12 cellular contexts compared by ENCODE assay signal in genomic region chr13:46146898-46147297, GRCh38. TPM values are rescaled to one million over a fixed set of nuclear protein-coding genes. Genes with fewer than 3 reads are reported as not detected.
DNase-seq lines count a peak whose midpoint lies in the region; ATAC-seq, FAIRE-seq and TF ChIP-seq lines count a peak whose summit lies in the region.
"Had no signal": no experiment of that assay in that cellular context is flagged by ENCODE, and none has a peak within 500 bp of the region (broad histone marks: within the 10 kb centered on the region; RNA-seq: fewer than 3 reads in every experiment).

No MANE protein-coding gene starts in this region.

- peak; percentile 17 for TF ChIP-seq CTCF in AG04449 (IDR thresholded peaks at IDR 0.05; ENCODE audit: insufficient read depth, low read length, missing control alignments)
- peak; percentile 57 for TF ChIP-seq CTCF in WERI-Rb-1 (IDR thresholded peaks at IDR 0.05; ENCODE audit: low read depth, low read length)
- peak; percentile 20 to 60 (median 56) for TF ChIP-seq CTCF in keratinocyte (optimal IDR thresholded peaks at IDR 0.05 in 1 of 3, IDR thresholded peaks at IDR 0.05 in 1 of 3, conservative IDR thresholded peaks at IDR 0.05 in 1 of 3; ENCODE audit: extremely low read depth in 1 of 3, insufficient read depth in 2 of 3, low read length in 3 of 3)

- H3K79me2 ChIP-seq in keratinocyte (ENCODE audit: control insufficient read depth, insufficient read depth, low read length), result no peaks in the 10 kb centered on the region

- H3K4me3 Mint-ChIP-seq in activated CD4-positive, alpha-beta memory T cell treated with anti-CD3 and anti-CD28 coated beads, Interleukin-2, amount 10 ng/mL, durations not matched to agents 7 days and 5 days, result no peak overlapping the region
- no peak overlapping the region for H3K4me3 Mint-ChIP-seq in activated CD8-positive, alpha-beta memory T cell treated with anti-CD3 and anti-CD28 coated beads, Interleukin-2, amount 10 ng/mL, durations not matched to agents 7 days and 5 days
- H3K4me3 Mint-ChIP-seq in activated CD4-positive, alpha-beta T cell treated with anti-CD3 and anti-CD28 coated beads, Interleukin-2, amount 10 ng/mL, durations not matched to agents 7 days and 5 days, result no peak overlapping the region
- H3K4me3 Mint-ChIP-seq: activated T-helper 17 cell treated with anti-CD3 and anti-CD28 coated beads, Interleukin-2, amount 50 U/mL, for 72 hours had no signal

- H3K36me3 ChIP-seq in WERI-Rb-1, result no peaks in the 10 kb centered on the region
- no peaks in the 10 kb centered on the region for H3K36me3 ChIP-seq in keratinocyte (ENCODE audit: control insufficient read depth in 2 of 2, extremely low read depth in 1 of 2, insufficient read depth in 2 of 2, low read length in 2 of 2)

- H3K27me3 Mint-ChIP-seq in activated CD4-positive, alpha-beta memory T cell treated with anti-CD3 and anti-CD28 coated beads, Interleukin-2, amount 10 ng/mL, durations not matched to agents 7 days and 5 days, result no peaks in the 10 kb centered on the region
- H3K27me3 Mint-ChIP-seq in activated CD8-positive, alpha-beta memory T cell treated with anti-CD3 and anti-CD28 coated beads, Interleukin-2, amount 10 ng/mL, durations not matched to agents 7 days and 5 days, result no peaks in the 10 kb centered on the region
- no peaks in the 10 kb centered on the region for H3K27me3 Mint-ChIP-seq in activated CD4-positive, alpha-beta T cell treated with anti-CD3 and anti-CD28 coated beads, Interleukin-2, amount 10 ng/mL, durations not matched to agents 7 days and 5 days
- H3K27me3 Mint-ChIP-seq: activated T-helper 17 cell treated with anti-CD3 and anti-CD28 coated beads, Interleukin-2, amount 50 U/mL, for 72 hours had no signal

- POLR2A ChIA-PET in AG04449 (lab: Yijun Ruan, JAX), result no interaction called here
- POLR2A ChIA-PET in activated CD4-positive, alpha-beta memory T cell treated with anti-CD3 and anti-CD28 coated beads, Interleukin-2, amount 10 ng/mL, durations not matched to agents 7 days and 5 days (lab: Charles Lee), result no interaction called here
- POLR2A ChIA-PET in activated CD4-positive, alpha-beta T cell treated with anti-CD3 and anti-CD28 coated beads, Interleukin-2, amount 10 ng/mL, durations not matched to agents 7 days and 5 days (lab: Charles Lee), result no interaction called here

- peak; percentile 27; the same call in 1 of the 2 replicates for TF ChIP-seq POLR2A in GM12891 (IDR thresholded peaks at IDR 0.05; ENCODE audit: low read depth, low read length)

- FAIRE-seq in GM12891 (lab: Jason Lieb, UNC) (no peak), keratinocyte (lab: Jason Lieb, UNC) (no peak)

- peaks cover 21% of the 10 kb centered on the region for H3K4me1 Mint-ChIP-seq in activated CD4-positive, alpha-beta memory T cell treated with anti-CD3 and anti-CD28 coated beads, Interleukin-2, amount 10 ng/mL, durations not matched to agents 7 days and 5 days
- H3K4me1 Mint-ChIP-seq in activated CD8-positive, alpha-beta memory T cell treated with anti-CD3 and anti-CD28 coated beads, Interleukin-2, amount 10 ng/mL, durations not matched to agents 7 days and 5 days, result peaks cover 26% of the 10 kb centered on the region
- peaks cover 23% of the 10 kb centered on the region for H3K4me1 Mint-ChIP-seq in activated CD4-positive, alpha-beta T cell treated with anti-CD3 and anti-CD28 coated beads, Interleukin-2, amount 10 ng/mL, durations not matched to agents 7 days and 5 days

- no peaks in the 10 kb centered on the region for H3K4me1 ChIP-seq in keratinocyte (ENCODE audit: control insufficient read depth, extremely low read depth, insufficient read depth, low read length)

- H3K9me1 ChIP-seq in keratinocyte (ENCODE audit: control insufficient read depth, extremely low read depth, insufficient read depth, low read length), result no peaks in the 10 kb centered on the region

- no peak overlapping the region for H3K27ac Mint-ChIP-seq in activated CD4-positive, alpha-beta memory T cell treated with anti-CD3 and anti-CD28 coated beads, Interleukin-2, amount 10 ng/mL, durations not matched to agents 7 days and 5 days
- no peak overlapping the region for H3K27ac Mint-ChIP-seq in activated CD8-positive, alpha-beta memory T cell treated with anti-CD3 and anti-CD28 coated beads, Interleukin-2, amount 10 ng/mL, durations not matched to agents 7 days and 5 days
- H3K27ac Mint-ChIP-seq in activated CD4-positive, alpha-beta T cell treated with anti-CD3 and anti-CD28 coated beads, Interleukin-2, amount 10 ng/mL, durations not matched to agents 7 days and 5 days, result no peak overlapping the region
- H3K27ac Mint-ChIP-seq: activated T-helper 17 cell treated with anti-CD3 and anti-CD28 coated beads, Interleukin-2, amount 50 U/mL, for 72 hours had no signal

- H3K27ac ChIP-seq in WERI-Rb-1 (no peak overlapping the region), keratinocyte (ENCODE audit: control insufficient read depth, insufficient read depth, low read length) (no peak overlapping the region)
- H3K27ac ChIP-seq: SK-N-MC had no signal

- H3K9me3 Mint-ChIP-seq in activated CD4-positive, alpha-beta memory T cell treated with anti-CD3 and anti-CD28 coated beads, Interleukin-2, amount 10 ng/mL, durations not matched to agents 7 days and 5 days, result no peaks in the 10 kb centered on the region
- H3K9me3 Mint-ChIP-seq in activated CD8-positive, alpha-beta memory T cell treated with anti-CD3 and anti-CD28 coated beads, Interleukin-2, amount 10 ng/mL, durations not matched to agents 7 days and 5 days (ENCODE audit: low read depth), result no peaks in the 10 kb centered on the region
- no peaks in the 10 kb centered on the region for H3K9me3 Mint-ChIP-seq in activated CD4-positive, alpha-beta T cell treated with anti-CD3 and anti-CD28 coated beads, Interleukin-2, amount 10 ng/mL, durations not matched to agents 7 days and 5 days
- H3K9me3 Mint-ChIP-seq: activated T-helper 17 cell treated with anti-CD3 and anti-CD28 coated beads, Interleukin-2, amount 50 U/mL, for 72 hours had no signal

- H3K27me3 ChIP-seq in WERI-Rb-1 (ENCODE audit: insufficient read depth, low read depth, severe bottlenecking) (no peaks in the 10 kb centered on the region), keratinocyte (ENCODE audit: control insufficient read depth, extremely low read depth, insufficient read depth, low read length) (peaks cover 7% of the 10 kb centered on the region)

- H3K9me3 ChIP-seq in WERI-Rb-1 (ENCODE audit: severe bottlenecking), result no peaks in the 10 kb centered on the region
- no peaks in the 10 kb centered on the region for H3K9me3 ChIP-seq in keratinocyte (ENCODE audit: control insufficient read depth, low read depth, low read length)

- dilution Hi-C loops in keratinocyte (cut with MboI; ENCODE audit: extremely low pct_ligation_motif_present, low sequenced_read_pairs), result no loop called here

- H3K4me3 ChIP-seq in AG04449 (ENCODE audit: low read depth, low read length) (no peak overlapping the region), WERI-Rb-1 (ENCODE audit: low read depth, low read length) (no peak overlapping the region), keratinocyte (ENCODE audit: control insufficient read depth in 2 of 3, extremely low read depth in 1 of 3, insufficient read depth in 2 of 3, low read depth in 1 of 3, low read length in 3 of 3) (no peak overlapping the region)
- H3K4me3 ChIP-seq: SK-N-MC had no signal

- H3K36me3 Mint-ChIP-seq in activated CD4-positive, alpha-beta memory T cell treated with anti-CD3 and anti-CD28 coated beads, Interleukin-2, amount 10 ng/mL, durations not matched to agents 7 days and 5 days (ENCODE audit: low read depth), result peaks cover 89% of the 10 kb centered on the region
- H3K36me3 Mint-ChIP-seq in activated CD8-positive, alpha-beta memory T cell treated with anti-CD3 and anti-CD28 coated beads, Interleukin-2, amount 10 ng/mL, durations not matched to agents 7 days and 5 days, result peaks cover 78% of the 10 kb centered on the region
- peaks cover 74% of the 10 kb centered on the region for H3K36me3 Mint-ChIP-seq in activated CD4-positive, alpha-beta T cell treated with anti-CD3 and anti-CD28 coated beads, Interleukin-2, amount 10 ng/mL, durations not matched to agents 7 days and 5 days (ENCODE audit: low read depth)

- H2AFZ ChIP-seq in keratinocyte (ENCODE audit: control insufficient read depth, low read length), result no peak overlapping the region

- H4K20me1 ChIP-seq in keratinocyte (ENCODE audit: control insufficient read depth, extremely low read depth, insufficient read depth, low read length), result no peaks in the 10 kb centered on the region

- CTCF ChIA-PET in AG04449 (lab: Yijun Ruan, JAX), result no interaction called here
- CTCF ChIA-PET in activated CD4-positive, alpha-beta memory T cell treated with anti-CD3 and anti-CD28 coated beads, Interleukin-2, amount 10 ng/mL, durations not matched to agents 7 days and 5 days (lab: Charles Lee), result no interaction called here
- CTCF ChIA-PET in activated CD8-positive, alpha-beta memory T cell treated with anti-CD3 and anti-CD28 coated beads, Interleukin-2, amount 10 ng/mL, durations not matched to agents 7 days and 5 days (lab: Charles Lee), result no interaction called here
- CTCF ChIA-PET in activated CD4-positive, alpha-beta T cell treated with anti-CD3 and anti-CD28 coated beads, Interleukin-2, amount 10 ng/mL, durations not matched to agents 7 days and 5 days (lab: Charles Lee), result no interaction called here

- DNase-seq in AG04449 (ENCODE audit: low read depth, low spot score) (no peak), GM12891 (ENCODE audit: insufficient read length, low spot score) (no peak), WERI-Rb-1 (peak; percentile 18), keratinocyte (ENCODE audit: low read depth, low spot score) (no peak), T1000 (lab: John Stamatoyannopoulos, UW) (no peak)
- DNase-seq in activated CD4-positive, alpha-beta memory T cell treated with anti-CD3 and anti-CD28 coated beads, Interleukin-2, amount 10 ng/mL, durations not matched to agents 7 days and 5 days, result no peak
- no peak for DNase-seq in activated CD8-positive, alpha-beta memory T cell treated with anti-CD3 and anti-CD28 coated beads, Interleukin-2, amount 10 ng/mL, durations not matched to agents 7 days and 5 days
- DNase-seq in activated CD4-positive, alpha-beta T cell treated with anti-CD3 and anti-CD28 coated beads, Interleukin-2, amount 10 ng/mL, durations not matched to agents 7 days and 5 days, result no peak
- DNase-seq: foreskin melanocyte had no signal

- no peak for ATAC-seq in activated CD8-positive, alpha-beta memory T cell treated with anti-CD3 and anti-CD28 coated beads, Interleukin-2, amount 10 ng/mL, durations not matched to agents 7 days and 5 days
- ATAC-seq: activated T-helper 17 cell treated with anti-CD3 and anti-CD28 coated beads, Interleukin-2, amount 50 U/mL, for 72 hours had no signal

- H3K4me2 ChIP-seq in keratinocyte (ENCODE audit: control insufficient read depth, extremely low read depth, insufficient read depth, low read depth, low read length), result no peak overlapping the region

- no peak overlapping the region for H3K9ac ChIP-seq in keratinocyte (ENCODE audit: control insufficient read depth, extremely low read depth, insufficient read depth, low read length)

RNA-seq across cellular contexts. Expression of gene LCP1, which starts 35.1 kb away (rescaled TPM):
- 1,208 TPM for polyA plus RNA-seq in GM12891 (2012; ENCODE audit: low read depth, missing spikeins)
- 1.8 to 2.5 TPM (median 2.2 TPM) in 3 replicates for polyA plus RNA-seq in keratinocyte
- polyA plus RNA-seq in keratinocyte (2011; ENCODE audit: low read depth), result not detected
- polyA plus RNA-seq in keratinocyte (2011; cell fraction: cytosol; rRNA removed), result 1.3 and 1.5 TPM in 2 replicates
- polyA plus RNA-seq in keratinocyte (2011; cell fraction: nucleus; rRNA removed), result 1.3 and 2.2 TPM in 2 replicates
- polyA plus RNA-seq in keratinocyte (2012; ENCODE audit: low replicate concordance), result 0.06 and 1.5 TPM in 2 replicates
- polyA minus RNA-seq in keratinocyte, result 0.66 to 5.0 TPM (median 1.8 TPM) in 3 replicates
- polyA minus RNA-seq in keratinocyte (2011; cell fraction: cytosol; rRNA and poly(A)+ RNA removed), result not detected
- 0.53 and 0.93 TPM in 2 replicates for polyA minus RNA-seq in keratinocyte (2011; cell fraction: nucleus; rRNA and poly(A)+ RNA removed)
- 1,000 to 10,000 TPM; 1,272 to 1,280 TPM for total RNA-seq in activated CD4-positive, alpha-beta memory T cell treated with anti-CD3 and anti-CD28 coated beads, Interleukin-2, amount 10 ng/mL, durations not matched to agents 7 days and 5 days
- total RNA-seq in activated CD8-positive, alpha-beta memory T cell treated with anti-CD3 and anti-CD28 coated beads, Interleukin-2, amount 10 ng/mL, durations not matched to agents 7 days and 5 days, result 1,000 to 10,000 TPM in 1 of 2 experiments, 100 to 1,000 TPM in 1; 923 to 1,101 TPM
- 1,000 to 10,000 TPM; 1,260 to 1,323 TPM for total RNA-seq in activated CD4-positive, alpha-beta T cell treated with anti-CD3 and anti-CD28 coated beads, Interleukin-2, amount 10 ng/mL, durations not matched to agents 7 days and 5 days

RNA-seq across cellular contexts. Expression of gene CPB2, which starts 42.1 kb away (rescaled TPM):
- polyA plus RNA-seq in GM12891 (2012; ENCODE audit: low read depth, missing spikeins), result 0.09 TPM
- 0.06 to 0.26 TPM (median 0.08 TPM) in 3 replicates for polyA plus RNA-seq in keratinocyte
- polyA plus RNA-seq in keratinocyte (2011; ENCODE audit: low read depth), result 0.39 TPM
- 0.12 and 0.39 TPM in 2 replicates for polyA plus RNA-seq in keratinocyte (2011; cell fraction: cytosol; rRNA removed)
- polyA plus RNA-seq in keratinocyte (2011; cell fraction: nucleus; rRNA removed), result 0.17 and 0.23 TPM in 2 replicates
- polyA plus RNA-seq in keratinocyte (2012; ENCODE audit: low replicate concordance), result 0.10 and 0.27 TPM in 2 replicates
- not detected in 3 replicates for polyA minus RNA-seq in keratinocyte
- not detected for polyA minus RNA-seq in keratinocyte (2011; cell fraction: cytosol; rRNA and poly(A)+ RNA removed)
- not detected in 2 replicates for polyA minus RNA-seq in keratinocyte (2011; cell fraction: nucleus; rRNA and poly(A)+ RNA removed)
- total RNA-seq in activated CD4-positive, alpha-beta memory T cell treated with anti-CD3 and anti-CD28 coated beads, Interleukin-2, amount 10 ng/mL, durations not matched to agents 7 days and 5 days, result not detected
- not detected for total RNA-seq in activated CD8-positive, alpha-beta memory T cell treated with anti-CD3 and anti-CD28 coated beads, Interleukin-2, amount 10 ng/mL, durations not matched to agents 7 days and 5 days
- not detected for total RNA-seq in activated CD4-positive, alpha-beta T cell treated with anti-CD3 and anti-CD28 coated beads, Interleukin-2, amount 10 ng/mL, durations not matched to agents 7 days and 5 days
- total RNA-seq: activated T-helper 17 cell treated with anti-CD3 and anti-CD28 coated beads, Interleukin-2, amount 50 U/mL, for 72 hours; pulmonary artery endothelial cell had no signal
